ENCODE assay signal across 1 cellular context in the genomic region with DNA sequence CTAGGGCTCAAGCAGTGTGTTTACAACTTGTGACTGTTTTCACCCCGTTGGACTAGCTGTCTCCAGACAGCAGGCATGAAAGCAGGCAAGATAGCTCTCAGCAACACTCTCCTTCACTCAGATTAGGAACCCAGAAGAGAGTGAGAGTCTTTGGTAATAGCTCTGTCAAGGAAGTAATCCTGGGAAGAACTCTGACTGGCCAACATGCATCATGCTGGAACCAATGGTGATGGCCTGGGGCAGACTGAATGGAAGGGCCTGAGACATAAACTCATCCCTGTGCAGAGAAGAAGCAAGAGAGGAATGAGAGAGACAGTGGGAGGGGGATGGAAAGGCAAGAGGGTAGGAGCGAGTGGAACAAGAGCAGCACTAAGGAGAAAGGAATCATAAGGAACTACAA.
TF ChIP-seq lines count a peak whose summit lies in the region.

No MANE protein-coding gene starts in this region.

TF ChIP-seq in WTC11, 78 proteins besides CTCF, POLR2A, EP300 and RAD21:
- no peak for TF ChIP-seq ZNF281 (CRISPR knock-in tag; IDR thresholded peaks at IDR 0.05)
- TF ChIP-seq MLX (CRISPR knock-in tag; IDR thresholded peaks at IDR 0.05): no peak
